25 cellular contexts compared by ENCODE assay signal in the genomic region with DNA sequence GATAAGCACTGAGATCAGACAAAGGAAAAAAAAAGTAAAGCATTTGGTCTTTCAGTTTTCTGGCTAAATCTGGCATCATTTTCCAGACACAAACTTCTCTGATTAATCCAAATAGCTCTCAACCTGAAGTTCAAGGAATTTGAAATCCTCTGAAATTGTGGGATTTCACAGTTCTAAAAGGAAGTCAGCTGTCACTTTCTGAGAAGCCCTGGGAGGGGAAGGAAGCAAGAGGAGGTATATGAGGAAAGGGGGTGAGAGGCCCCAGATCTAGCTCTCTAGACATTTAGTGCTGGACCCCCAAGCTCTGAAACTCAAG. TPM values are rescaled to one million over a fixed set of nuclear protein-coding genes. Genes with fewer than 3 reads are reported as not detected.
"Had no signal": no experiment of that assay in that cellular context is flagged by ENCODE, and none has a peak within 500 bp of the region (broad histone marks: within the 10 kb centered on the region; RNA-seq: fewer than 3 reads in every experiment).

No MANE protein-coding gene starts in this region.

- H3K36me3 ChIP-seq: esophagus squamous epithelium, gastroesophageal sphincter, spleen, upper lobe of right lung had no signal

- H3K9me3 ChIP-seq: esophagus squamous epithelium, gastroesophageal sphincter, spleen, upper lobe of right lung had no signal

- H3K36me3 Mint-ChIP-seq: WTC11 had no signal

- H3K9me3 Mint-ChIP-seq: activated naive CD8-positive, alpha-beta T cell treated with anti-CD3 and anti-CD28 coated beads, Interleukin-2, amount 10 ng/mL, durations not matched to agents 7 days and 5 days; activated T-cell treated with anti-CD3 and anti-CD28 coated beads, Interleukin-2, amount 50 U/mL, for 24 hours; activated T-helper 2 cell treated with anti-CD3 and anti-CD28 coated beads, Interferon-gamma antibody, Interleukin-2, Interleukin-4, amounts not matched to agents 10 μg/mL and 5 μg/mL and 100 μg/mL, durations not matched to agents 14 hours and 24 hours and 36 hours; endodermal cell; neural crest cell; T-helper 1 cell treated with Interleukin-12 subunit alpha and Interleukin-12 subunit beta and Interleukin-4 antibody, amounts not matched to agents 30 μg/mL and 1 μg/mL, for 36 hours; WTC11 had no signal

- H3K4me3 ChIP-seq: esophagus squamous epithelium, gastroesophageal sphincter, spleen, upper lobe of right lung had no signal

- H3K27ac ChIP-seq: esophagus squamous epithelium, gastroesophageal sphincter, spleen, upper lobe of right lung had no signal

- ATAC-seq: gastroesophageal sphincter; stimulated activated naive CD8-positive, alpha-beta T cell treated with anti-CD3 and anti-CD28 coated beads, Interleukin-15, Interleukin-2, amounts not matched to agents 100 U/mL and 50 U/mL, for 24 hours; upper lobe of right lung; WTC11 had no signal

- H3K27ac Mint-ChIP-seq: activated naive CD8-positive, alpha-beta T cell treated with anti-CD3 and anti-CD28 coated beads, Interleukin-2, amount 10 ng/mL, durations not matched to agents 7 days and 5 days; activated T-cell treated with anti-CD3 and anti-CD28 coated beads, Interleukin-2, amount 50 U/mL, for 24 hours; activated T-helper 2 cell treated with anti-CD3 and anti-CD28 coated beads, Interferon-gamma antibody, Interleukin-2, Interleukin-4, amounts not matched to agents 10 μg/mL and 5 μg/mL and 100 μg/mL, durations not matched to agents 14 hours and 24 hours and 36 hours; endodermal cell; T-helper 1 cell treated with Interleukin-12 subunit alpha and Interleukin-12 subunit beta and Interleukin-4 antibody, amounts not matched to agents 30 μg/mL and 1 μg/mL, for 36 hours; WTC11 had no signal

- H3K4me3 Mint-ChIP-seq: activated naive CD8-positive, alpha-beta T cell treated with anti-CD3 and anti-CD28 coated beads, Interleukin-2, amount 10 ng/mL, durations not matched to agents 7 days and 5 days; activated T-cell treated with anti-CD3 and anti-CD28 coated beads, Interleukin-2, amount 50 U/mL, for 24 hours; endodermal cell; neural crest cell; T-helper 1 cell treated with Interleukin-12 subunit alpha and Interleukin-12 subunit beta and Interleukin-4 antibody, amounts not matched to agents 30 μg/mL and 1 μg/mL, for 36 hours; WTC11 had no signal

- H3K4me1 Mint-ChIP-seq: neural crest cell had no signal

- DNase-seq: activated CD8-positive, alpha-beta memory T cell treated with anti-CD3 and anti-CD28 coated beads for 24 hours; activated CD8-positive, alpha-beta memory T cell treated with anti-CD3 and anti-CD28 coated beads, Interleukin-2, amount 50 U/mL, for 4 hours; activated naive CD4-positive, alpha-beta T cell; activated naive CD8-positive, alpha-beta T cell treated with anti-CD3 and anti-CD28 coated beads, Interleukin-2, amount 10 ng/mL, durations not matched to agents 7 days and 5 days; activated T-cell treated with anti-CD3 and anti-CD28 coated beads, Interleukin-2, amount 50 U/mL, for 24 hours; amniotic stem cell; cortex of kidney; esophagus squamous epithelium; head of caudate nucleus; occipital lobe; posterior cingulate gyrus; spleen; stimulated activated CD4-positive, alpha-beta T cell treated with anti-CD3 and anti-CD28 coated beads, Interleukin-4, amount 100 ng/mL, for 1 hour; stimulated activated naive CD8-positive, alpha-beta T cell treated with anti-CD3 and anti-CD28 coated beads, Interleukin-15, Interleukin-2, amounts not matched to agents 100 U/mL and 50 U/mL, for 24 hours; T1000; upper lobe of right lung had no signal

RNA-seq across cellular contexts. Expression of gene HOXB9, which starts 17.5 kb away (rescaled TPM):
- total RNA-seq: bronchial epithelial cell, endodermal cell, esophagus squamous epithelium, gastroesophageal sphincter, liver, mononuclear cell, occipital lobe, upper lobe of right lung had no signal
- polyA plus RNA-seq: liver had no signal

RNA-seq across cellular contexts. Expression of gene HOXB8, which starts 28.6 kb away (rescaled TPM):
- total RNA-seq: activated naive CD8-positive, alpha-beta T cell treated with anti-CD3 and anti-CD28 coated beads, Interleukin-2, amount 10 ng/mL, durations not matched to agents 7 days and 5 days; activated T-helper 2 cell treated with anti-CD3 and anti-CD28 coated beads, Interferon-gamma antibody, Interleukin-2, Interleukin-4, amounts not matched to agents 10 μg/mL and 5 μg/mL and 100 μg/mL, durations not matched to agents 14 hours and 24 hours and 36 hours; bronchial epithelial cell; endodermal cell; esophagus squamous epithelium; liver; occipital lobe; spleen; WTC11 had no signal
- polyA plus RNA-seq: liver had no signal

RNA-seq across cellular contexts. Expression of gene HOXB7, which starts 32.8 kb away (rescaled TPM):
- total RNA-seq: bronchial epithelial cell, endodermal cell, occipital lobe, WTC11 had no signal

RNA-seq across cellular contexts. Expression of gene HOXB6, which starts 38.9 kb away (rescaled TPM):
- total RNA-seq: activated naive CD8-positive, alpha-beta T cell treated with anti-CD3 and anti-CD28 coated beads, Interleukin-2, amount 10 ng/mL, durations not matched to agents 7 days and 5 days; bronchial epithelial cell; endodermal cell; mononuclear cell; occipital lobe; WTC11 had no signal

RNA-seq across cellular contexts. Expression of gene HOXB5, which starts 50.1 kb away (rescaled TPM):
- total RNA-seq: activated naive CD8-positive, alpha-beta T cell treated with anti-CD3 and anti-CD28 coated beads, Interleukin-2, amount 10 ng/mL, durations not matched to agents 7 days and 5 days; activated T-helper 2 cell treated with anti-CD3 and anti-CD28 coated beads, Interferon-gamma antibody, Interleukin-2, Interleukin-4, amounts not matched to agents 10 μg/mL and 5 μg/mL and 100 μg/mL, durations not matched to agents 14 hours and 24 hours and 36 hours; bronchial epithelial cell; endodermal cell; esophagus squamous epithelium; mononuclear cell; occipital lobe; WTC11 had no signal
